In the genomic region with DNA sequence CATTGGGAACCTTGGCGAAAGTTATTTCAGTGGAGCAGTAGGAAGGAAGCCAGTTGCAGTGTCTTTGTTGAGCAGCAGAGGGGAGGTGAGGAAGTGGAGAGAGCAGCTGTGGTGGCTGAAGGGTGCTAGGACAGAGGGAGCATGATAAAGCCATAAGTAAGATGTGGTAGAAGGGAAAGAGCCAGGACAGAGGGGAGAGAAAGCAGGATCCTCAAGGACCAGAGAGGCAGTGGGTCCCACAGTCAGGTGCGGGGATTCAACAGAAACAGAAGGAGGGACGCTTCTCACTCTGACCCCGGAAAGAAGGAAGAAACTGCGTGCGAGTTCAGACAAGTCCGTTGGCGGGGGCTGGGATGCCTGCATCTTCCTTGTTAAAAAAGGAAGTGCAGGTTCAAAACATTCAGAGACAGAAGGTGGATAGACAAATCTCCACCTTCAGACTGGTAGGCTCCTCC, we compare ENCODE assay signal across 11 cellular contexts. TPM values are rescaled to one million over a fixed set of nuclear protein-coding genes. Genes with fewer than 3 reads are reported as not detected.
DNase-seq lines count a peak whose midpoint lies in the region; ATAC-seq, FAIRE-seq and TF ChIP-seq lines count a peak whose summit lies in the region.
"Had no signal": no experiment of that assay in that cellular context is flagged by ENCODE, and none has a peak within 500 bp of the region (broad histone marks: within the 10 kb centered on the region; RNA-seq: fewer than 3 reads in every experiment).

Gene CXCR2 (plus strand): TSS at position 403 of the 455 bp plus-strand sequence. CDS start 8,774 bp downstream, outside the sequence.

- TF ChIP-seq POLR2A in GM12891 (IDR thresholded peaks at IDR 0.05; ENCODE audit: low read depth, low read length) (no peak), H54 (IDR thresholded peaks at IDR 0.05; ENCODE audit: low read depth, low read length) (no peak), lower leg skin (IDR thresholded peaks at IDR 0.05) (no peak)

- DNase-seq in GM12891 (ENCODE audit: insufficient read length, low spot score) (no peak), KG1 (lab: John Stamatoyannopoulos, UW) (peak; percentile 32), HUDEP-2 (lab: John Stamatoyannopoulos, UW; ENCODE audit: unreplicated experiment in 76 of 76) (no peak), H54 (ENCODE audit: insufficient read length, low spot score) (no peak), lower leg skin (ENCODE audit: low spot score in 2 of 2) (no peak)
- DNase-seq in central memory CD8-positive, alpha-beta T cell (ENCODE audit: low spot score in 2 of 2): no peak
- DNase-seq in naive thymus-derived CD4-positive, alpha-beta T cell: no peak
- no peak for DNase-seq in NK-92 treated with Interleukin-12 subunit alpha and Interleukin-12 subunit beta, amount 100 ng/mL, for 24 hours (lab: John Stamatoyannopoulos, UW)
- DNase-seq: activated naive CD4-positive, alpha-beta T cell; NCI-H1694 treated with DMSO at 0.1 percent for 48 hours had no signal

- no peak within 1 kb of the TSS for H3K4me3 ChIP-seq in naive thymus-derived CD4-positive, alpha-beta T cell (ENCODE audit: low read length)
- H3K4me3 ChIP-seq in lower leg skin (ENCODE audit: low read depth, poor library complexity, severe bottlenecking): no peak within 1 kb of the TSS

- H3K27me3 ChIP-seq in naive thymus-derived CD4-positive, alpha-beta T cell (ENCODE audit: control insufficient read depth in 2 of 2, insufficient read depth in 2 of 2, low read length in 2 of 2): peaks cover 0 to 7% of the 10 kb centered on the region in 2 donors

- FAIRE-seq in GM12891 (lab: Jason Lieb, UNC) (peak; percentile 75), H54 (lab: Jason Lieb, UNC) (no peak)

- 29 to 31% methylated on average over 8 of the region's 8 CpGs for WGBS in lower leg skin, 2 donors

- peak within 1 kb of the TSS; percentile 23 for H3K27ac Mint-ChIP-seq in central memory CD8-positive, alpha-beta T cell (ENCODE audit: low read depth)
- peak within 1 kb of the TSS in 3 of 9 donors; percentile 3 to 39 (median 5) for H3K27ac Mint-ChIP-seq in naive thymus-derived CD4-positive, alpha-beta T cell

- no peaks in the 10 kb centered on the region for H3K9me3 ChIP-seq in naive thymus-derived CD4-positive, alpha-beta T cell (ENCODE audit: control insufficient read depth in 2 of 3, low read length in 3 of 3)

- H3K4me1 ChIP-seq in naive thymus-derived CD4-positive, alpha-beta T cell (ENCODE audit: control insufficient read depth in 2 of 2, insufficient read depth in 2 of 2, low read length in 2 of 2): no peaks in the 10 kb centered on the region

- intact Hi-C loops in naive thymus-derived CD4-positive, alpha-beta T cell (cut with micrococcal nuclease): no loop called here
- intact Hi-C loops in lower leg skin (cut with DNase I; ENCODE audit: low total_unique reads): no loop called here

- H3K4me1 Mint-ChIP-seq in central memory CD8-positive, alpha-beta T cell: peaks cover 7% of the 10 kb centered on the region
- H3K4me1 Mint-ChIP-seq in naive thymus-derived CD4-positive, alpha-beta T cell: peaks cover 5 to 15% (median 10%) of the 10 kb centered on the region in 7 donors

- CTCF ChIA-PET in naive thymus-derived CD4-positive, alpha-beta T cell (lab: Charles Lee): no interaction called here

- no peak within 1 kb of the TSS for H3K27ac ChIP-seq in naive thymus-derived CD4-positive, alpha-beta T cell (ENCODE audit: low read depth, low read length)

- H3K36me3 ChIP-seq in naive thymus-derived CD4-positive, alpha-beta T cell (ENCODE audit: control insufficient read depth in 2 of 3, insufficient read depth in 3 of 3, low read length in 3 of 3): no peaks in the 10 kb centered on the region

- H3K4me3 Mint-ChIP-seq in central memory CD8-positive, alpha-beta T cell: peak within 1 kb of the TSS; percentile 24
- peak within 1 kb of the TSS; percentile 35 to 77 (median 58) for H3K4me3 Mint-ChIP-seq in naive thymus-derived CD4-positive, alpha-beta T cell

- H3K27me3 Mint-ChIP-seq in central memory CD8-positive, alpha-beta T cell: peaks cover 43% of the 10 kb centered on the region
- H3K27me3 Mint-ChIP-seq in naive thymus-derived CD4-positive, alpha-beta T cell: peaks cover 4 to 17% (median 11%) of the 10 kb centered on the region in 5 donors

- POLR2A ChIA-PET in naive thymus-derived CD4-positive, alpha-beta T cell (lab: Charles Lee): no interaction called here

- H3K36me3 Mint-ChIP-seq in central memory CD8-positive, alpha-beta T cell (ENCODE audit: insufficient read depth): no peaks in the 10 kb centered on the region
- peaks cover 0 to 3% (median 0%) of the 10 kb centered on the region in 5 donors for H3K36me3 Mint-ChIP-seq in naive thymus-derived CD4-positive, alpha-beta T cell

- no peaks in the 10 kb centered on the region for H3K9me3 Mint-ChIP-seq in central memory CD8-positive, alpha-beta T cell
- peaks cover 5 to 29% (median 13%) of the 10 kb centered on the region in 11 donors for H3K9me3 Mint-ChIP-seq in naive thymus-derived CD4-positive, alpha-beta T cell

- ATAC-seq in central memory CD8-positive, alpha-beta T cell (replicated peaks; ENCODE audit: extremely low read depth, poor library complexity, severe bottlenecking): no peak
- ATAC-seq in naive thymus-derived CD4-positive, alpha-beta T cell: peak; percentile 72

- TF ChIP-seq CTCF in lower leg skin (IDR thresholded peaks at IDR 0.05): no peak

TF ChIP-seq in GM12891, 5 proteins besides CTCF, POLR2A, EP300 and RAD21:
- TF ChIP-seq SPI1 (IDR thresholded peaks at IDR 0.05; ENCODE audit: low read depth, low read length): peak; percentile 58
- no peak for TF ChIP-seq POU2F2 (IDR thresholded peaks at IDR 0.05; ENCODE audit: low read depth, low read length)

RNA-seq across cellular contexts. Expression of gene CXCR2, which starts in this region (rescaled TPM):
- polyA plus RNA-seq in GM12891 (2012; ENCODE audit: low read depth, missing spikeins): 0.68 TPM
- 1 to 10 TPM in 1 of 5 experiments, under 1 TPM in 2, not detected in 2; 0.13 to 3.0 (median 0.73) TPM for total RNA-seq in naive thymus-derived CD4-positive, alpha-beta T cell
- not detected for polyA plus RNA-seq in naive thymus-derived CD4-positive, alpha-beta T cell
- 1 to 10 TPM; 1.7 to 2.8 (median 1.8) TPM for total RNA-seq in lower leg skin
- total RNA-seq: G401 had no signal
